Comparison of ENCODE assay signal across 24 cellular contexts in the genomic region with DNA sequence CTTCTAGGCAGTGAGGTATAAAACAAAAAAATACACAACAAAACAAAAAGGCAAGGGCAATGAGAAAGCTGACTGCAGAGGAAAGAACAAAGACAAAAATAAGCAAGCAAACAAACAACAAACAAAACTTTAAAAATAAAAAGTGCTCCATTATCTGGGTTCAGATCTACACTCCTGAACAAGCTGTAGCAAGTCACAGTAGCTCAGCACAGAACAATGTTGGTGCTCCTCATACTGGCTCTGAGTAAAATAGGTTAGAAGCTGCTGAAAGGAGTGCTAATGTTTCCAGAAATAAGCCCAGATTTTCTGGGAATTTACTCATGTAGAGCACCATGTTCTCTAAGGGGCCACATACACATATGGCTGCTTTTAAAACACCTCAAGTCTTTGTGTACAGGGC. TPM values are rescaled to one million over a fixed set of nuclear protein-coding genes. Genes with fewer than 3 reads are reported as not detected.
DNase-seq lines count a peak whose midpoint lies in the region; ATAC-seq and TF ChIP-seq lines count a peak whose summit lies in the region.
"Had no signal": no experiment of that assay in that cellular context is flagged by ENCODE, and none has a peak within 500 bp of the region (broad histone marks: within the 10 kb centered on the region; RNA-seq: fewer than 3 reads in every experiment).

No MANE protein-coding gene starts in this region.

- no peaks in the 10 kb centered on the region for H3K9me3 Mint-ChIP-seq in MCF 10A (ENCODE audit: unreplicated experiment)
- peaks cover 29% of the 10 kb centered on the region for H3K9me3 Mint-ChIP-seq in activated T-helper 1 cell treated with anti-CD3 and anti-CD28 coated beads, Interleukin-12 subunit alpha, Interleukin-12 subunit beta, Interleukin-2, Interleukin-4 antibody, amounts not matched to agents 30 ng/mL and 10 ng/mL and 1 ng/mL, durations not matched to agents 14 hours and 24 hours and 36 hours
- H3K9me3 Mint-ChIP-seq in stimulated activated effector memory CD8-positive, alpha-beta T cell treated with anti-CD3 and anti-CD28 coated beads, Interleukin-12 subunit alpha, Interleukin-12 subunit beta, amount 100 ng/mL, for 72 hours: peaks cover 2% of the 10 kb centered on the region
- H3K9me3 Mint-ChIP-seq: CD8-positive, alpha-beta T cell had no signal

- intact Hi-C loops in MCF 10A (cut with micrococcal nuclease) (no loop called here), breast epithelium (cut with DNase I; ENCODE audit: low total_unique reads) (no loop called here)
- intact Hi-C loops in activated T-helper 1 cell treated with anti-CD3 and anti-CD28 coated beads, Interleukin-12 subunit alpha, Interleukin-12 subunit beta, Interleukin-2, Interleukin-4 antibody, amounts not matched to agents 30 ng/mL and 10 ng/mL and 1 ng/mL, durations not matched to agents 14 hours and 24 hours and 36 hours (cut with micrococcal nuclease): no loop called here

- TF ChIP-seq POLR2A in breast epithelium (IDR thresholded peaks at IDR 0.05): no peak

- no peaks in the 10 kb centered on the region for H3K27me3 ChIP-seq in breast epithelium

- no peaks in the 10 kb centered on the region for H3K9me3 ChIP-seq in breast epithelium
- H3K9me3 ChIP-seq: Caco-2 had no signal

- H3K27ac Mint-ChIP-seq in MCF 10A (ENCODE audit: low read depth, unreplicated experiment): peak overlapping the region; percentile 2
- peak overlapping the region; percentile 65 for H3K27ac Mint-ChIP-seq in activated T-helper 1 cell treated with anti-CD3 and anti-CD28 coated beads, Interleukin-12 subunit alpha, Interleukin-12 subunit beta, Interleukin-2, Interleukin-4 antibody, amounts not matched to agents 30 ng/mL and 10 ng/mL and 1 ng/mL, durations not matched to agents 14 hours and 24 hours and 36 hours
- H3K27ac Mint-ChIP-seq in stimulated activated effector memory CD8-positive, alpha-beta T cell treated with anti-CD3 and anti-CD28 coated beads, Interleukin-12 subunit alpha, Interleukin-12 subunit beta, amount 100 ng/mL, for 72 hours: no peak overlapping the region
- H3K27ac Mint-ChIP-seq: CD8-positive, alpha-beta T cell had no signal

- no peaks in the 10 kb centered on the region for H3K27me3 Mint-ChIP-seq in MCF 10A (ENCODE audit: insufficient read depth, unreplicated experiment)
- H3K27me3 Mint-ChIP-seq in activated T-helper 1 cell treated with anti-CD3 and anti-CD28 coated beads, Interleukin-12 subunit alpha, Interleukin-12 subunit beta, Interleukin-2, Interleukin-4 antibody, amounts not matched to agents 30 ng/mL and 10 ng/mL and 1 ng/mL, durations not matched to agents 14 hours and 24 hours and 36 hours (ENCODE audit: insufficient read depth): no peaks in the 10 kb centered on the region

- BruUV-seq in MCF 10A (replicated peaks; lab: Mats Ljungman, UMichigan): no TSS peak

- H3K4me3 ChIP-seq in breast epithelium: no peak overlapping the region

- no peaks in the 10 kb centered on the region for H3K4me1 ChIP-seq in breast epithelium
- H3K4me1 ChIP-seq: Caco-2 had no signal

- POLR2A ChIA-PET in MCF 10A (lab: Yijun Ruan, JAX): interaction anchor here (0.7 to 5.6 kb wide), 11 partner anchors 9 to 482 kb away, joined by 3 to 50 read pairs (median 6); a partner anchor contains a TSS

- H3K27ac ChIP-seq in breast epithelium (no peak overlapping the region), epithelial cell of prostate (peak overlapping the region; percentile 48)
- H3K27ac ChIP-seq: KMS-11 had no signal

- DNase-seq in MCF 10A (ENCODE audit: unreplicated experiment): no peak
- DNase-seq in breast epithelium (ENCODE audit: low spot score in 2 of 2): no peak
- no peak for DNase-seq in activated T-helper 1 cell treated with anti-CD3 and anti-CD28 coated beads, Interleukin-12 subunit alpha, Interleukin-12 subunit beta, Interleukin-2, Interleukin-4 antibody, amounts not matched to agents 30 ng/mL and 10 ng/mL and 1 ng/mL, durations not matched to agents 14 hours and 24 hours and 36 hours (ENCODE audit: low spot score)
- DNase-seq in epithelial cell of prostate (ENCODE audit: low read depth, low spot score): no peak
- DNase-seq in stimulated activated effector memory CD8-positive, alpha-beta T cell treated with anti-CD3 and anti-CD28 coated beads, Interleukin-12 subunit alpha, Interleukin-12 subunit beta, amount 100 ng/mL, for 72 hours (ENCODE audit: low spot score in 2 of 2): no peak
- no peak for DNase-seq in medulla oblongata (ENCODE audit: extremely low spot score)
- DNase-seq: AML-193; C1 segment of cervical spinal cord; Caco-2; CD8-positive, alpha-beta T cell; DMS79; GF-D8; H7; NCI-H1092; NCI-H1417 treated with DMSO at 0.1 percent for 48 hours; NCI-H1694 treated with DMSO at 0.1 percent for 48 hours; NCI-H2081; NCI-H2227 treated with DMSO at 0.1 percent for 48 hours; NCI-H526 treated with DMSO at 0.1 percent for 48 hours; RPMI8226; SHP77 had no signal

- ATAC-seq in GM19452 (IDR thresholded peaks at IDR 0.05; ENCODE audit: unreplicated experiment): no peak
- no peak for ATAC-seq in stimulated activated effector memory CD8-positive, alpha-beta T cell treated with anti-CD3 and anti-CD28 coated beads, Interleukin-12 subunit alpha, Interleukin-12 subunit beta, amount 100 ng/mL, for 72 hours
- ATAC-seq in HG03378 (IDR thresholded peaks at IDR 0.05; ENCODE audit: unreplicated experiment): no peak
- ATAC-seq: CD8-positive, alpha-beta T cell had no signal

- no peak overlapping the region for H3K4me3 Mint-ChIP-seq in MCF 10A (ENCODE audit: unreplicated experiment)
- H3K4me3 Mint-ChIP-seq in activated T-helper 1 cell treated with anti-CD3 and anti-CD28 coated beads, Interleukin-12 subunit alpha, Interleukin-12 subunit beta, Interleukin-2, Interleukin-4 antibody, amounts not matched to agents 30 ng/mL and 10 ng/mL and 1 ng/mL, durations not matched to agents 14 hours and 24 hours and 36 hours: no peak overlapping the region
- no peak overlapping the region for H3K4me3 Mint-ChIP-seq in stimulated activated effector memory CD8-positive, alpha-beta T cell treated with anti-CD3 and anti-CD28 coated beads, Interleukin-12 subunit alpha, Interleukin-12 subunit beta, amount 100 ng/mL, for 72 hours
- H3K4me3 Mint-ChIP-seq: CD8-positive, alpha-beta T cell had no signal

- H3K36me3 ChIP-seq in breast epithelium: no peaks in the 10 kb centered on the region

- CTCF ChIA-PET in MCF 10A (lab: Yijun Ruan, JAX): interaction anchor here (0.5 to 2.3 kb wide), 8 partner anchors 15 to 327 kb away, joined by 3 to 9 read pairs (median 3); no protein-coding TSS in a partner anchor

- peaks cover 17% of the 10 kb centered on the region for H3K4me1 Mint-ChIP-seq in MCF 10A (ENCODE audit: insufficient read depth, unreplicated experiment)
- H3K4me1 Mint-ChIP-seq in activated T-helper 1 cell treated with anti-CD3 and anti-CD28 coated beads, Interleukin-12 subunit alpha, Interleukin-12 subunit beta, Interleukin-2, Interleukin-4 antibody, amounts not matched to agents 30 ng/mL and 10 ng/mL and 1 ng/mL, durations not matched to agents 14 hours and 24 hours and 36 hours (ENCODE audit: low read depth): peaks cover 76% of the 10 kb centered on the region
- H3K4me1 Mint-ChIP-seq in stimulated activated effector memory CD8-positive, alpha-beta T cell treated with anti-CD3 and anti-CD28 coated beads, Interleukin-12 subunit alpha, Interleukin-12 subunit beta, amount 100 ng/mL, for 72 hours: peaks cover 59% of the 10 kb centered on the region

- H3K36me3 Mint-ChIP-seq in MCF 10A (ENCODE audit: insufficient read depth, unreplicated experiment): no peaks in the 10 kb centered on the region
- peaks cover 14% of the 10 kb centered on the region for H3K36me3 Mint-ChIP-seq in activated T-helper 1 cell treated with anti-CD3 and anti-CD28 coated beads, Interleukin-12 subunit alpha, Interleukin-12 subunit beta, Interleukin-2, Interleukin-4 antibody, amounts not matched to agents 30 ng/mL and 10 ng/mL and 1 ng/mL, durations not matched to agents 14 hours and 24 hours and 36 hours (ENCODE audit: low read depth)
- H3K36me3 Mint-ChIP-seq in stimulated activated effector memory CD8-positive, alpha-beta T cell treated with anti-CD3 and anti-CD28 coated beads, Interleukin-12 subunit alpha, Interleukin-12 subunit beta, amount 100 ng/mL, for 72 hours: peaks cover 5% of the 10 kb centered on the region
- H3K36me3 Mint-ChIP-seq: CD8-positive, alpha-beta T cell had no signal

- TF ChIP-seq CTCF in MCF 10A (IDR thresholded peaks at IDR 0.05; ENCODE audit: unreplicated experiment) (no peak), breast epithelium (IDR thresholded peaks at IDR 0.05) (no peak)

RNA-seq across cellular contexts. Expression of a gene that starts 16.6 kb away (rescaled TPM):
- total RNA-seq in MCF 10A (2022) (15.9 and 22.0 TPM in 2 replicates), breast epithelium (10 to 100 TPM; 15.5 to 33.2 (median 28.2) TPM)
- total RNA-seq in activated T-helper 1 cell treated with anti-CD3 and anti-CD28 coated beads, Interleukin-12 subunit alpha, Interleukin-12 subunit beta, Interleukin-2, Interleukin-4 antibody, amounts not matched to agents 30 ng/mL and 10 ng/mL and 1 ng/mL, durations not matched to agents 14 hours and 24 hours and 36 hours: 19.2 and 19.4 TPM in 2 replicates
